ENCODE assay signal across 7 cellular contexts in the genomic region with DNA sequence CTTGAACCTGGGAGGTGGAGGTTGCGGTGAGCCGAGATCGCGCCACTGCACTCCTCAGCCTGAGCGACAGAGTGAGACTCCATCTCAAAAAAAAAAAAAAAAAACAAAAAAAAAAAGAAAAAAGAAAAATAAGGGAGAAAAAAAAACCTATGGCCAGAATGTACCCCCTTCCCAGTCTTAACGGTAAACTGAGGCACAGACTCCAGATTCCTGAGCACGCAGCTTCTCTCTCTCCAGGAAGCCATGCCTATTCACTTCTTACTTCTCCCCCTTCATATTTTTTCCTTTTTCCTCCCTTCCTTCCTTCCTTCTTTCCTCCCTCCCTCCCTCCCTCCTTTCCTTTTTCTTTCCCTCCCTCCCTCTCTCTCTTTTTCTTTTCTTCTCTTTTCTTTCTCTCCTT. TPM values are rescaled to one million over a fixed set of nuclear protein-coding genes. Genes with fewer than 3 reads are reported as not detected.
"Had no signal": no experiment of that assay in that cellular context is flagged by ENCODE, and none has a peak within 500 bp of the region (broad histone marks: within the 10 kb centered on the region; RNA-seq: fewer than 3 reads in every experiment).

No MANE protein-coding gene starts in this region.

- H2AFZ ChIP-seq: GM23338 had no signal

- ATAC-seq: GM23338 had no signal

- H3K4me3 ChIP-seq: GM23338 had no signal

- H3K4me2 ChIP-seq: GM23338 had no signal

- DNase-seq: HCEC 1CT, KG1 had no signal

- FAIRE-seq: H1, H54, HTR-8/SVneo had no signal

RNA-seq across cellular contexts. Expression of a gene that starts 5.4 kb away (rescaled TPM):
- total RNA-seq: HT-29 had no signal
